26 cellular contexts compared by ENCODE assay signal in the genomic region with DNA sequence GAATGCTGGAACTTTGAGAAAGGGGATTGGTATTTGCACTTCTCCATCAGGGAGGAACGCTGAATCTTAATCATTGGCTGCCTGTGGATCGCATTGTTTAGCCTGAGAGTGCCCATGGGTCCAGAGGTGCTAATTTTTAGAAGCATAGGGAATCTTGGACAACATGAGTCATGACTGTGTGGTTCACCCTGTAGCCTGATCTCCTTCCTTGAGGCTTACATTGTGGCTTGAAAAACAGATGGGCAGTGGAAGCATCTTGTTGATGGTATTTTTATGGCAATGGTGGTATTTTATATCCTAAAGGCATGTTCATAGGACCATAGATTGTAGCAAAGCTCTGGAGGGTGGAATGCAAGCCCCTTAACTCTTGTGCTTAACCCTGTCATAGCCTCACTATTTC.
A peak's percentile ranks its signal among the peaks of the same experiment; 100 is the strongest.
DNase-seq lines count a peak whose midpoint lies in the region; ATAC-seq and TF ChIP-seq lines count a peak whose summit lies in the region.
"Had no signal": no experiment of that assay in that cellular context is flagged by ENCODE, and none has a peak within 500 bp of the region (broad histone marks: within the 10 kb centered on the region; RNA-seq: fewer than 3 reads in every experiment).

No MANE protein-coding gene starts in this region.

- no peaks in the 10 kb centered on the region for H3K36me3 Mint-ChIP-seq in activated CD4-positive, alpha-beta T cell treated with anti-CD3 and anti-CD28 coated beads, Interleukin-2, amount 10 ng/mL, durations not matched to agents 24 days and 14 days (ENCODE audit: low read depth)

- H3K9me3 ChIP-seq in WERI-Rb-1 (ENCODE audit: severe bottlenecking) (no peaks in the 10 kb centered on the region), right cardiac atrium (ENCODE audit: control insufficient read depth, low read length) (no peaks in the 10 kb centered on the region)
- H3K9me3 ChIP-seq: BLaER1, HAP-1, Peyer's patch, SJSA1 had no signal

- peak overlapping the region; percentile 31 for H3K27ac ChIP-seq in WERI-Rb-1
- H3K27ac ChIP-seq in right cardiac atrium (ENCODE audit: low read length) = no peak overlapping the region
- H3K27ac ChIP-seq: 22Rv1, BLaER1, GM23248, Peyer's patch, SJSA1 had no signal

- H3K4me1 ChIP-seq in right cardiac atrium (ENCODE audit: control insufficient read depth, insufficient read depth, low read length) = no peaks in the 10 kb centered on the region
- H3K4me1 ChIP-seq: BLaER1, HAP-1, Peyer's patch, SJSA1 had no signal

- no peak for TF ChIP-seq CTCF in WERI-Rb-1 (IDR thresholded peaks at IDR 0.05; ENCODE audit: low read depth, low read length)
- no peak for TF ChIP-seq CTCF in omental fat pad (IDR thresholded peaks at IDR 0.05)

- 88% methylated on average over 2 of the region's 2 CpGs for WGBS in right cardiac atrium

- no peak overlapping the region for H3K27ac Mint-ChIP-seq in activated CD4-positive, alpha-beta T cell treated with anti-CD3 and anti-CD28 coated beads, Interleukin-2, amount 10 ng/mL, durations not matched to agents 24 days and 14 days
- H3K27ac Mint-ChIP-seq: CD4-positive, alpha-beta T cell had no signal

- H3K36me3 ChIP-seq in WERI-Rb-1 = no peaks in the 10 kb centered on the region
- H3K36me3 ChIP-seq: BLaER1, HAP-1, Peyer's patch, SJSA1 had no signal

- H3K4me1 Mint-ChIP-seq in activated CD4-positive, alpha-beta T cell treated with anti-CD3 and anti-CD28 coated beads, Interleukin-2, amount 10 ng/mL, durations not matched to agents 24 days and 14 days = no peaks in the 10 kb centered on the region

- no peaks in the 10 kb centered on the region for H3K27me3 ChIP-seq in WERI-Rb-1 (ENCODE audit: insufficient read depth, low read depth, severe bottlenecking)
- H3K27me3 ChIP-seq in right cardiac atrium (ENCODE audit: control insufficient read depth, insufficient read depth) = no peaks in the 10 kb centered on the region
- H3K27me3 ChIP-seq: BLaER1, Peyer's patch had no signal

- H3K4me3 Mint-ChIP-seq in activated CD4-positive, alpha-beta T cell treated with anti-CD3 and anti-CD28 coated beads, Interleukin-2, amount 10 ng/mL, durations not matched to agents 24 days and 14 days = no peak overlapping the region
- H3K4me3 Mint-ChIP-seq: CD4-positive, alpha-beta T cell had no signal

- peaks cover 5% of the 10 kb centered on the region for H3K27me3 Mint-ChIP-seq in activated CD4-positive, alpha-beta T cell treated with anti-CD3 and anti-CD28 coated beads, Interleukin-2, amount 10 ng/mL, durations not matched to agents 24 days and 14 days

- no peak overlapping the region for H3K4me3 ChIP-seq in WERI-Rb-1 (ENCODE audit: low read depth, low read length)
- H3K4me3 ChIP-seq in right cardiac atrium (ENCODE audit: low read length) = no peak overlapping the region
- H3K4me3 ChIP-seq: BLaER1, GM23248, HAP-1, Peyer's patch, SJSA1 had no signal

- ATAC-seq in GM19023 (IDR thresholded peaks at IDR 0.05; ENCODE audit: unreplicated experiment) (no peak), omental fat pad (ENCODE audit: low FRiP score) (no peak), right cardiac atrium (no peak), HG02981 (IDR thresholded peaks at IDR 0.05; ENCODE audit: unreplicated experiment) (no peak)

- no peaks in the 10 kb centered on the region for H3K9me3 Mint-ChIP-seq in activated CD4-positive, alpha-beta T cell treated with anti-CD3 and anti-CD28 coated beads, Interleukin-2, amount 10 ng/mL, durations not matched to agents 24 days and 14 days
- H3K9me3 Mint-ChIP-seq: CD4-positive, alpha-beta T cell had no signal

- peak; percentile 20 for DNase-seq in activated CD4-positive, alpha-beta T cell treated with anti-CD3 and anti-CD28 coated beads, Interleukin-2, amount 10 ng/mL, durations not matched to agents 24 days and 14 days
- no peak for DNase-seq in activated CD4-positive, alpha-beta T cell treated with anti-CD3 and anti-CD28 coated beads for 4 hours
- DNase-seq in HT1080 (ENCODE audit: low read depth) (peak; percentile 51), WERI-Rb-1 (no peak), omental fat pad (ENCODE audit: low spot score) (no peak), right cardiac atrium (no peak)
- DNase-seq: ACHN; CD4-positive, alpha-beta T cell; COR-L47; DMS 273 treated with DMSO at 0.1 percent for 48 hours; GM23248; KG1; NCI-H1105; NCI-H146; NCI-H2029; NCI-H2227 treated with DMSO at 0.1 percent for 48 hours; NCI-H510A treated with DMSO at 0.1 percent for 48 hours; NCI-H774; NK-92 treated with Interleukin-12 subunit alpha and Interleukin-12 subunit beta, amount 100 ng/mL, for 24 hours; Peyer's patch had no signal

- intact Hi-C loops in activated CD4-positive, alpha-beta T cell treated with anti-CD3 and anti-CD28 coated beads, Interleukin-2, amount 10 ng/mL, durations not matched to agents 24 days and 14 days (cut with micrococcal nuclease) = no loop called here
- intact Hi-C loops in right cardiac atrium (cut with DNase I) = no loop called here

Comparison
In these comparisons a context has a peak if more than half of its experiments do, and no peak if none do; other contexts are left out.
1. DNase-seq: peak in activated CD4-positive, alpha-beta T cell treated with anti-CD3 and anti-CD28 coated beads, Interleukin-2, amount 10 ng/mL, durations not matched to agents 24 days and 14 days (single experiment) and HT1080 (single experiment); none in activated CD4-positive, alpha-beta T cell treated with anti-CD3 and anti-CD28 coated beads for 4 hours (0 of 2), WERI-Rb-1 (single experiment), omental fat pad (single experiment) and right cardiac atrium (0 of 3).